In genomic region chr10:96288151-96288621, GRCh38 we compare ENCODE assay signal across 9 cellular contexts. TPM values are rescaled to one million over a fixed set of nuclear protein-coding genes. Genes with fewer than 3 reads are reported as not detected.
A peak's percentile ranks its signal among the peaks of the same experiment; 100 is the strongest.
DNase-seq lines count a peak whose midpoint lies in the region; ATAC-seq and TF ChIP-seq lines count a peak whose summit lies in the region.
"Had no signal": no experiment of that assay in that cellular context is flagged by ENCODE, and none has a peak within 500 bp of the region (broad histone marks: within the 10 kb centered on the region; RNA-seq: fewer than 3 reads in every experiment).

No MANE protein-coding gene starts in this region.

- TF ChIP-seq CTCF in natural killer cell (IDR thresholded peaks at IDR 0.05) = no peak

- no peak overlapping the region for H3K27ac Mint-ChIP-seq in natural killer cell
- no peak overlapping the region for H3K27ac Mint-ChIP-seq in natural killer cell treated with Interleukin-12 subunit alpha and Interleukin-12 subunit beta and Interleukin-15 and Interleukin-18, amount 100 ng/mL, for 72 hours
- peak overlapping the region; percentile 19 for H3K27ac Mint-ChIP-seq in activated T-helper 17 cell treated with anti-CD3 and anti-CD28 coated beads, Interleukin-2, amount 50 U/mL, for 72 hours

- intact Hi-C loops in natural killer cell (cut with micrococcal nuclease) = no loop called here
- intact Hi-C loops in Right ventricle myocardium superior (cut with DNase I) = no loop called here
- intact Hi-C loops in head of caudate nucleus (cut with DNase I) = no loop called here

- DNase-seq in natural killer cell (no peak), Right ventricle myocardium superior (no peak), head of caudate nucleus (no peak), Ammon's horn (ENCODE audit: low spot score) (no peak), DMS153 (lab: John Stamatoyannopoulos, UW) (no peak)
- DNase-seq in natural killer cell treated with Interleukin-12 subunit alpha and Interleukin-12 subunit beta and Interleukin-15 and Interleukin-18, amount 100 ng/mL, for 72 hours (ENCODE audit: low spot score) = no peak

- no peaks in the 10 kb centered on the region for H3K9me3 Mint-ChIP-seq in natural killer cell
- no peaks in the 10 kb centered on the region for H3K9me3 Mint-ChIP-seq in natural killer cell treated with Interleukin-12 subunit alpha and Interleukin-12 subunit beta and Interleukin-15 and Interleukin-18, amount 100 ng/mL, for 72 hours
- no peaks in the 10 kb centered on the region for H3K9me3 Mint-ChIP-seq in activated T-helper 17 cell treated with anti-CD3 and anti-CD28 coated beads, Interleukin-2, amount 50 U/mL, for 72 hours

- no peaks in the 10 kb centered on the region for H3K36me3 Mint-ChIP-seq in natural killer cell
- H3K36me3 Mint-ChIP-seq in natural killer cell treated with Interleukin-12 subunit alpha and Interleukin-12 subunit beta and Interleukin-15 and Interleukin-18, amount 100 ng/mL, for 72 hours = no peaks in the 10 kb centered on the region
- H3K36me3 Mint-ChIP-seq in activated T-helper 17 cell treated with anti-CD3 and anti-CD28 coated beads, Interleukin-2, amount 50 U/mL, for 72 hours (ENCODE audit: low read depth) = no peaks in the 10 kb centered on the region

- H3K27me3 Mint-ChIP-seq in natural killer cell (ENCODE audit: low read depth in 2 of 2) = peaks cover 6 to 17% of the 10 kb centered on the region in 2 donors
- peaks cover 8 to 27% of the 10 kb centered on the region in 2 donors for H3K27me3 Mint-ChIP-seq in natural killer cell treated with Interleukin-12 subunit alpha and Interleukin-12 subunit beta and Interleukin-15 and Interleukin-18, amount 100 ng/mL, for 72 hours
- peaks cover 14% of the 10 kb centered on the region for H3K27me3 Mint-ChIP-seq in activated T-helper 17 cell treated with anti-CD3 and anti-CD28 coated beads, Interleukin-2, amount 50 U/mL, for 72 hours

- H3K4me1 Mint-ChIP-seq in natural killer cell = peaks cover 5 to 11% of the 10 kb centered on the region in 2 donors
- H3K4me1 Mint-ChIP-seq in natural killer cell treated with Interleukin-12 subunit alpha and Interleukin-12 subunit beta and Interleukin-15 and Interleukin-18, amount 100 ng/mL, for 72 hours (ENCODE audit: low read depth in 2 of 2) = peaks cover 0 to 3% of the 10 kb centered on the region in 2 donors
- no peaks in the 10 kb centered on the region for H3K4me1 Mint-ChIP-seq in activated T-helper 17 cell treated with anti-CD3 and anti-CD28 coated beads, Interleukin-2, amount 50 U/mL, for 72 hours

- no peak for ATAC-seq in natural killer cell
- ATAC-seq in natural killer cell treated with Interleukin-12 subunit alpha and Interleukin-12 subunit beta and Interleukin-15 and Interleukin-18, amount 100 ng/mL, for 72 hours = no peak
- ATAC-seq in HG02981 (IDR thresholded peaks at IDR 0.05; ENCODE audit: unreplicated experiment) = peak; percentile 71
- no peak for ATAC-seq in activated T-helper 17 cell treated with anti-CD3 and anti-CD28 coated beads, Interleukin-2, amount 50 U/mL, for 72 hours (replicated peaks)
- no peak for ATAC-seq in Right ventricle myocardium superior (ENCODE audit: poor library complexity)

- peak overlapping the region; percentile 4 for H3K4me3 Mint-ChIP-seq in natural killer cell
- H3K4me3 Mint-ChIP-seq in natural killer cell treated with Interleukin-12 subunit alpha and Interleukin-12 subunit beta and Interleukin-15 and Interleukin-18, amount 100 ng/mL, for 72 hours = no peak overlapping the region
- H3K4me3 Mint-ChIP-seq in activated T-helper 17 cell treated with anti-CD3 and anti-CD28 coated beads, Interleukin-2, amount 50 U/mL, for 72 hours = no peak overlapping the region

RNA-seq across cellular contexts. Expression of gene DNTT, which starts 16.0 kb away (rescaled TPM):
- total RNA-seq in natural killer cell = not detected
- not detected for total RNA-seq in natural killer cell treated with Interleukin-12 subunit alpha and Interleukin-12 subunit beta and Interleukin-15 and Interleukin-18, amount 100 ng/mL, for 72 hours
- not detected for total RNA-seq in activated T-helper 17 cell treated with anti-CD3 and anti-CD28 coated beads, Interleukin-2, amount 50 U/mL, for 72 hours
- not detected for total RNA-seq in Right ventricle myocardium superior
- total RNA-seq: T-helper 2 cell treated with Interferon-gamma antibody and Interleukin-4, amounts not matched to agents 100 ng/mL and 5 ng/mL, for 36 hours had no signal

RNA-seq across cellular contexts. Expression of gene BLNK, which starts 16.8 kb away (rescaled TPM):
- 1 to 10 TPM in 2 of 3 donors, under 1 TPM in 1; 0.66 to 4.0 (median 1.5) TPM for total RNA-seq in natural killer cell
- total RNA-seq in natural killer cell treated with Interleukin-12 subunit alpha and Interleukin-12 subunit beta and Interleukin-15 and Interleukin-18, amount 100 ng/mL, for 72 hours = 1 to 10 TPM in 1 of 2 donors, not detected in 1; 1.0 TPM
- total RNA-seq in activated T-helper 17 cell treated with anti-CD3 and anti-CD28 coated beads, Interleukin-2, amount 50 U/mL, for 72 hours = not detected
- 0.73 TPM for total RNA-seq in Right ventricle myocardium superior
- total RNA-seq: T-helper 2 cell treated with Interferon-gamma antibody and Interleukin-4, amounts not matched to agents 100 ng/mL and 5 ng/mL, for 36 hours had no signal
